In the genomic region with DNA sequence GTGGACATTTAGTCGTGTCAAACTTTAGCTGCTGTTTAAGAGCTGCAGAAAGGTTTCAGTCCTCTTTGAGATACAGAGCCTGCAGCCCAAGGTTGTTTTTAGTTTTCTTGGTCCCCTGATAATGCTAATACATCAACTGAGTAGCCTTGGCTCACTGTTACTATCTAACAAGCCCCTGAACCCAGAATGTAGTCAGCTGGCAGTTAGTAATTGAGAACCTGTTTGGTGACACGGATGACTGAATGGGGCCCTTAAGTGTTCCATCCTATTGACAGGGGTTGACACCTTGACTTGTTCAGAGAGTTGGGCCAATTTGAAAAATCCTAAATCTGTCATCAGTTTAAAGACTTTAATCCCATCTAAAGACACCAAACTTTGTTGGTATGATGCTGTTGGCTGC, we compare ENCODE assay signal across 19 cellular contexts. TPM values are rescaled to one million over a fixed set of nuclear protein-coding genes. Genes with fewer than 3 reads are reported as not detected.
DNase-seq lines count a peak whose midpoint lies in the region; ATAC-seq and TF ChIP-seq lines count a peak whose summit lies in the region.
"Had no signal": no experiment of that assay in that cellular context is flagged by ENCODE, and none has a peak within 500 bp of the region (broad histone marks: within the 10 kb centered on the region; RNA-seq: fewer than 3 reads in every experiment).

No MANE protein-coding gene starts in this region.

- H3K9ac ChIP-seq in trophoblast cell (ENCODE audit: low read length) = no peak overlapping the region

- H3K4me1 Mint-ChIP-seq in activated CD4-positive, alpha-beta T cell treated with anti-CD3 and anti-CD28 coated beads, Interleukin-2, amount 10 ng/mL, durations not matched to agents 24 days and 14 days = peaks cover 14% of the 10 kb centered on the region
- peaks cover 17% of the 10 kb centered on the region for H3K4me1 Mint-ChIP-seq in type B pancreatic cell (ENCODE audit: unreplicated experiment)

- peak; percentile 39 for DNase-seq in activated CD4-positive, alpha-beta T cell treated with anti-CD3 and anti-CD28 coated beads, Interleukin-2, amount 10 ng/mL, durations not matched to agents 24 days and 14 days
- DNase-seq in activated CD4-positive, alpha-beta T cell treated with anti-CD3 and anti-CD28 coated beads for 1 hour = no peak
- DNase-seq in HEK293T (ENCODE audit: extremely low spot score) = no peak
- peak; percentile 76 for DNase-seq in NCI-H510A treated with DMSO at 0.1 percent for 48 hours (lab: John Stamatoyannopoulos, UW)
- no peak for DNase-seq in type B pancreatic cell (ENCODE audit: extremely low spot score, unreplicated experiment)
- DNase-seq in trophoblast cell = no peak
- DNase-seq in germinal center (ENCODE audit: low spot score) = no peak
- DNase-seq: activated CD4-positive, CD25-positive, alpha-beta regulatory T cell; activated CD8-positive, alpha-beta memory T cell treated with anti-CD3 and anti-CD28 coated beads, Interleukin-2, amount 10 ng/mL, durations not matched to agents 7 days and 5 days; activated gamma-delta T cell treated with Interleukin-2 at 50 U/mL for 16 hours; anterior cingulate cortex; NCI-H1092; NCI-H226; stimulated activated CD8-positive, alpha-beta memory T cell treated with anti-CD3 and anti-CD28 coated beads, Interleukin-4, amount 100 ng/mL, for 48 hours; T-cell had no signal

- no peak overlapping the region for H3K18ac ChIP-seq in trophoblast cell (ENCODE audit: low read length)

- H3K27me3 ChIP-seq in trophoblast cell (ENCODE audit: insufficient read depth, low read length) = no peaks in the 10 kb centered on the region
- H3K27me3 ChIP-seq: gastroesophageal sphincter, tibial nerve had no signal

- H2AK5ac ChIP-seq in trophoblast cell (ENCODE audit: low read length) = no peak overlapping the region

- no peak overlapping the region for H3K4me3 Mint-ChIP-seq in activated CD4-positive, alpha-beta T cell treated with anti-CD3 and anti-CD28 coated beads, Interleukin-2, amount 10 ng/mL, durations not matched to agents 24 days and 14 days
- peak overlapping the region; percentile 51 for H3K4me3 Mint-ChIP-seq in type B pancreatic cell
- H3K4me3 Mint-ChIP-seq: activated CD8-positive, alpha-beta memory T cell treated with anti-CD3 and anti-CD28 coated beads, Interleukin-2, amount 10 ng/mL, durations not matched to agents 7 days and 5 days had no signal

- no peak for ATAC-seq in HG03565 (IDR thresholded peaks at IDR 0.05; ENCODE audit: unreplicated experiment)
- ATAC-seq: activated CD8-positive, alpha-beta memory T cell treated with anti-CD3 and anti-CD28 coated beads, Interleukin-2, amount 10 ng/mL, durations not matched to agents 7 days and 5 days; gastroesophageal sphincter; sciatic nerve; T-cell had no signal

- H3K9me3 Mint-ChIP-seq in activated CD4-positive, alpha-beta T cell treated with anti-CD3 and anti-CD28 coated beads, Interleukin-2, amount 10 ng/mL, durations not matched to agents 24 days and 14 days = no peaks in the 10 kb centered on the region
- peaks cover 8% of the 10 kb centered on the region for H3K9me3 Mint-ChIP-seq in type B pancreatic cell
- H3K9me3 Mint-ChIP-seq: T-cell had no signal

- no peak overlapping the region for H3K4ac ChIP-seq in trophoblast cell (ENCODE audit: low read depth, low read length)

- peaks cover 3% of the 10 kb centered on the region for H3K9me3 ChIP-seq in trophoblast cell (ENCODE audit: insufficient read depth, low read depth, low read length)
- H3K9me3 ChIP-seq: gastroesophageal sphincter, tibial nerve had no signal

- H3K36me3 ChIP-seq in trophoblast cell (ENCODE audit: control insufficient read depth in 1 of 2, insufficient read depth in 2 of 2, low read length in 2 of 2) = no peaks in the 10 kb centered on the region

- no peak overlapping the region for H3K4me2 ChIP-seq in trophoblast cell (ENCODE audit: low read length)

- no peak overlapping the region for H3K27ac ChIP-seq in trophoblast cell (ENCODE audit: low read depth, low read length)
- H3K27ac ChIP-seq: gastroesophageal sphincter, tibial nerve had no signal

- H3K4me1 ChIP-seq in trophoblast cell (ENCODE audit: control insufficient read depth in 1 of 2, insufficient read depth in 2 of 2, low read length in 2 of 2) = peaks cover 3% of the 10 kb centered on the region in 2 experiments

- H3K27me3 Mint-ChIP-seq in activated CD4-positive, alpha-beta T cell treated with anti-CD3 and anti-CD28 coated beads, Interleukin-2, amount 10 ng/mL, durations not matched to agents 24 days and 14 days = no peaks in the 10 kb centered on the region
- no peaks in the 10 kb centered on the region for H3K27me3 Mint-ChIP-seq in type B pancreatic cell
- H3K27me3 Mint-ChIP-seq: activated CD8-positive, alpha-beta memory T cell treated with anti-CD3 and anti-CD28 coated beads, Interleukin-2, amount 10 ng/mL, durations not matched to agents 7 days and 5 days; T-cell had no signal

- no peak overlapping the region for H2BK12ac ChIP-seq in trophoblast cell (ENCODE audit: low read length)

- no peak overlapping the region for H4K91ac ChIP-seq in trophoblast cell (ENCODE audit: low read depth, low read length)

- WGBS in trophoblast cell (ENCODE audit: extremely low coverage, insufficient coverage, insufficient read length) = no CpG with 5 or more reads among the region's 2 CpGs

- H3K36me3 Mint-ChIP-seq in activated CD4-positive, alpha-beta T cell treated with anti-CD3 and anti-CD28 coated beads, Interleukin-2, amount 10 ng/mL, durations not matched to agents 24 days and 14 days (ENCODE audit: low read depth) = peaks cover 11% of the 10 kb centered on the region
- H3K36me3 Mint-ChIP-seq in type B pancreatic cell = peaks cover 13% of the 10 kb centered on the region

- no peak overlapping the region for H4K8ac ChIP-seq in trophoblast cell (ENCODE audit: low read depth, low read length)

- POLR2A ChIA-PET in HEK293T (lab: Yijun Ruan, JAX) = no interaction called here

- H3K27ac Mint-ChIP-seq in activated CD4-positive, alpha-beta T cell treated with anti-CD3 and anti-CD28 coated beads, Interleukin-2, amount 10 ng/mL, durations not matched to agents 24 days and 14 days = no peak overlapping the region
- peak overlapping the region; percentile 17 for H3K27ac Mint-ChIP-seq in type B pancreatic cell
- H3K27ac Mint-ChIP-seq: activated CD8-positive, alpha-beta memory T cell treated with anti-CD3 and anti-CD28 coated beads, Interleukin-2, amount 10 ng/mL, durations not matched to agents 7 days and 5 days; T-cell had no signal

- intact Hi-C loops in activated CD4-positive, alpha-beta T cell treated with anti-CD3 and anti-CD28 coated beads, Interleukin-2, amount 10 ng/mL, durations not matched to agents 24 days and 14 days (cut with micrococcal nuclease) = loop anchor here (5.0 kb wide), 1 partner anchor 114 kb away; no protein-coding TSS in a partner anchor

- TF ChIP-seq CTCF in type B pancreatic cell (conservative IDR thresholded peaks at IDR 0.05) = no peak

- no peak overlapping the region for H2BK5ac ChIP-seq in trophoblast cell (ENCODE audit: low read depth, low read length, poor library complexity)

- no peak overlapping the region for H2AFZ ChIP-seq in trophoblast cell (ENCODE audit: insufficient read depth, low read length, poor library complexity)

- CTCF ChIA-PET in HEK293T (lab: Yijun Ruan, JAX) = no interaction called here

- no peak overlapping the region for H3K4me3 ChIP-seq in trophoblast cell (ENCODE audit: low read depth, low read length)
- H3K4me3 ChIP-seq: gastroesophageal sphincter, tibial nerve had no signal

- H4K12ac ChIP-seq in trophoblast cell (ENCODE audit: low read depth, low read length) = no peak overlapping the region

- H3K23ac ChIP-seq in trophoblast cell (ENCODE audit: low read length) = no peak overlapping the region

- H3K79me1 ChIP-seq in trophoblast cell (ENCODE audit: low read length) = peaks cover 2% of the 10 kb centered on the region

- H3K79me2 ChIP-seq in trophoblast cell (ENCODE audit: control insufficient read depth, insufficient read depth, low read length, poor library complexity) = peaks cover 2% of the 10 kb centered on the region

- H2BK120ac ChIP-seq in trophoblast cell (ENCODE audit: insufficient read depth, low read length, poor library complexity) = no peak overlapping the region

- H3K14ac ChIP-seq in trophoblast cell (ENCODE audit: low read length) = no peak overlapping the region

TF ChIP-seq in HEK293T, 16 proteins besides CTCF, POLR2A, EP300 and RAD21:
- 0 out of 2 replicates have a peak, but pooled peaks have one; percentile 28 for TF ChIP-seq PKNOX1 (IDR thresholded peaks at IDR 0.05)
- no peak for TF ChIP-seq L3MBTL2 (conservative IDR thresholded peaks at IDR 0.05)

RNA-seq across cellular contexts. Expression of gene RTN4IP1, which starts 2.8 kb away (rescaled TPM):
- total RNA-seq in activated CD4-positive, alpha-beta T cell treated with anti-CD3 and anti-CD28 coated beads, Interleukin-2, amount 10 ng/mL, durations not matched to agents 24 days and 14 days = 7.2 and 8.0 TPM in 2 replicates
- 7.1 and 8.6 TPM in 2 replicates for total RNA-seq in type B pancreatic cell (ENCODE audit: low replicate concordance)
- polyA plus RNA-seq in trophoblast cell (2013) = 5.1 and 6.2 TPM in 2 replicates

RNA-seq across cellular contexts. Expression of gene QRSL1, which starts 2.9 kb away (rescaled TPM):
- 22.4 and 24.2 TPM in 2 replicates for total RNA-seq in activated CD4-positive, alpha-beta T cell treated with anti-CD3 and anti-CD28 coated beads, Interleukin-2, amount 10 ng/mL, durations not matched to agents 24 days and 14 days
- 18.3 and 19.8 TPM in 2 replicates for total RNA-seq in type B pancreatic cell (ENCODE audit: low replicate concordance)
- polyA plus RNA-seq in trophoblast cell (2013) = 5.6 and 5.8 TPM in 2 replicates

Comparison
In these comparisons a context has a peak if more than half of its experiments do, and no peak if none do; other contexts are left out.
1. DNase-seq: peak in activated CD4-positive, alpha-beta T cell treated with anti-CD3 and anti-CD28 coated beads, Interleukin-2, amount 10 ng/mL, durations not matched to agents 24 days and 14 days (single experiment) and NCI-H510A treated with DMSO at 0.1 percent for 48 hours (single experiment); none in activated CD4-positive, alpha-beta T cell treated with anti-CD3 and anti-CD28 coated beads for 1 hour (single experiment), HEK293T (single experiment), type B pancreatic cell (single experiment), trophoblast cell (0 of 2) and germinal center (single experiment).